ENCODE assay signal across 17 cellular contexts in genomic region chr1:242240691-242241090, GRCh38.
"Had no signal": no experiment of that assay in that cellular context is flagged by ENCODE, and none has a peak within 500 bp of the region (broad histone marks: within the 10 kb centered on the region; RNA-seq: fewer than 3 reads in every experiment).

No MANE protein-coding gene starts in this region.

- DNase-seq: IMR-90, Karpas-422, KG1, MG63, NCI-H1417 treated with DMSO at 0.1 percent for 48 hours, NCI-H1930, NCI-H2171, NCI-H226, NCI-H510A, NCI-H524 treated with DMSO at 0.1 percent for 48 hours, NCI-H774, SHP77, SK-N-SH, SW 1271 had no signal

- H3K27ac ChIP-seq: RWPE1 had no signal

- FAIRE-seq: HepG2 had no signal

- ATAC-seq: HepG2, Panc1 had no signal
